ENCODE assay signal across 9 cellular contexts in the genomic region with DNA sequence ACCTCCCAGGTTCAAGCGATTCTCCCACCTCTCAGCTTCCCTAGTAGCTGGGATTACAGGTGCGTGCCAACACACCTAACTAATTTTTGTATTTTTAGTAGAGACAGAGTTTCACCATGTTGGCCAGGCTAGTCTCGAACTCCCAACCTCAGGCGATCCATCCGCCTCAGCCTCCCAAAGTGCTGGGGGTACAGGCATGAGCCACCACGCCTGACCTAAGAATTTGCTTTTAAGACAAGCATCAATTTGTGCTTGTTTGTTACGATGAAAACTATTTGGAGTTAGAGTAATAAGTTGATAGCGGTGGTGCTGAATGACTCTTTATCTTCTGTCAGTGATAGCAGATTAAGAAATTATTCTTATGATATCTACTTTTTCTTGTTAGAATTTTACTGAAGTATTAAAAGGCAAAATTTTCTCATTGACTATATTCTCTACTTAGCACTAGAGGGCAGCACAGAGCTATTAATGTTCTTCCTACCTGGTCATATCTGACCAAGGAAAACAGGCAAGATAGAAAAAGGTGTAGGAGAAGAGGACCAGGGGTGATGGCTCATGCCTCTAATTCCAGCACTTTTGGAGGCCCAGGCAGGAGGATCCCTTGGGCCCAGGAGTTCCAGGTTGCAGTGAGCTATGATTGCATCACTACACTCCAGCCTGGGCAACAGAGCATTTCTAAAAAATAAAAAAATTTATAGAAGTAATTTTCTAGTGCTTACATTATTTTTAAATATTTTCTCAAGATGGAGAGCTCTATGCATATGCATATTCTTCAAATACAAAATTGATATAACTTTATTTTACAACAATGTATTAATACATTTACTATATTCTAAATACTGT. TPM values are rescaled to one million over a fixed set of nuclear protein-coding genes. Genes with fewer than 3 reads are reported as not detected.
A peak's percentile ranks its signal among the peaks of the same experiment; 100 is the strongest.
DNase-seq lines count a peak whose midpoint lies in the region; ATAC-seq and TF ChIP-seq lines count a peak whose summit lies in the region.
"Had no signal": no experiment of that assay in that cellular context is flagged by ENCODE, and none has a peak within 500 bp of the region (broad histone marks: within the 10 kb centered on the region; RNA-seq: fewer than 3 reads in every experiment).

No MANE protein-coding gene starts in this region.

- H3K27me3 Mint-ChIP-seq in activated CD4-positive, alpha-beta T cell treated with anti-CD3 and anti-CD28 coated beads, Interleukin-2, amount 10 ng/mL, durations not matched to agents 7 days and 5 days, result no peaks in the 10 kb centered on the region
- no peaks in the 10 kb centered on the region for H3K27me3 Mint-ChIP-seq in activated B cell treated with CpG ODN at 0.5 μM for 24 hours
- H3K27me3 Mint-ChIP-seq in stimulated activated naive B cell treated with anti-CD40 and anti-IgM and Interleukin-4, amounts not matched to agents 10 μg/mL and 1 μg/mL and 100 μg/mL, for 72 hours, result no peaks in the 10 kb centered on the region
- H3K27me3 Mint-ChIP-seq: activated naive CD8-positive, alpha-beta T cell had no signal

- H3K4me3 Mint-ChIP-seq in activated CD4-positive, alpha-beta T cell treated with anti-CD3 and anti-CD28 coated beads, Interleukin-2, amount 10 ng/mL, durations not matched to agents 7 days and 5 days, result no peak overlapping the region
- H3K4me3 Mint-ChIP-seq in activated B cell treated with CpG ODN at 0.5 μM for 24 hours, result no peak overlapping the region
- H3K4me3 Mint-ChIP-seq in stimulated activated naive B cell treated with anti-CD40 and anti-IgM and Interleukin-4, amounts not matched to agents 10 μg/mL and 1 μg/mL and 100 μg/mL, for 72 hours, result no peak overlapping the region
- H3K4me3 Mint-ChIP-seq: activated naive CD8-positive, alpha-beta T cell had no signal

- H3K9me3 Mint-ChIP-seq in activated CD4-positive, alpha-beta T cell treated with anti-CD3 and anti-CD28 coated beads, Interleukin-2, amount 10 ng/mL, durations not matched to agents 7 days and 5 days, result no peaks in the 10 kb centered on the region
- H3K9me3 Mint-ChIP-seq in activated B cell treated with CpG ODN at 0.5 μM for 24 hours, result no peaks in the 10 kb centered on the region
- H3K9me3 Mint-ChIP-seq in stimulated activated naive B cell treated with anti-CD40 and anti-IgM and Interleukin-4, amounts not matched to agents 10 μg/mL and 1 μg/mL and 100 μg/mL, for 72 hours, result no peaks in the 10 kb centered on the region

- no peak overlapping the region for H3K27ac Mint-ChIP-seq in activated CD4-positive, alpha-beta T cell treated with anti-CD3 and anti-CD28 coated beads, Interleukin-2, amount 10 ng/mL, durations not matched to agents 7 days and 5 days
- no peak overlapping the region for H3K27ac Mint-ChIP-seq in activated B cell treated with CpG ODN at 0.5 μM for 24 hours
- H3K27ac Mint-ChIP-seq in stimulated activated naive B cell treated with anti-CD40 and anti-IgM and Interleukin-4, amounts not matched to agents 10 μg/mL and 1 μg/mL and 100 μg/mL, for 72 hours, result no peak overlapping the region
- H3K27ac Mint-ChIP-seq: activated naive CD8-positive, alpha-beta T cell had no signal

- H3K4me1 ChIP-seq in left ventricle myocardium inferior, result no peaks in the 10 kb centered on the region

- POLR2A ChIA-PET in activated CD4-positive, alpha-beta T cell treated with anti-CD3 and anti-CD28 coated beads, Interleukin-2, amount 10 ng/mL, durations not matched to agents 7 days and 5 days (lab: Charles Lee), result interaction anchor here (0.6 kb wide), 1 partner anchor 33 kb away, joined by 3 read pairs; no protein-coding TSS in a partner anchor
- POLR2A ChIA-PET in activated B cell treated with CpG ODN at 0.5 μM for 24 hours (lab: Charles Lee), result interaction anchor here (0.9 kb wide), 1 partner anchor 304 kb away, joined by 6 read pairs; no protein-coding TSS in a partner anchor

- intact Hi-C loops in activated B cell treated with CpG ODN at 0.5 μM for 24 hours (cut with micrococcal nuclease) (loop anchor here (1.0 kb wide), 4 partner anchors 303 to 521 kb away; no protein-coding TSS in a partner anchor), left ventricle myocardium inferior (cut with micrococcal nuclease) (loop anchor here (5.0 kb wide), 1 partner anchor 354 kb away; no protein-coding TSS in a partner anchor)

- peak; percentile 34 for DNase-seq in activated CD4-positive, alpha-beta T cell treated with anti-CD3 and anti-CD28 coated beads, Interleukin-2, amount 10 ng/mL, durations not matched to agents 7 days and 5 days
- no peak for DNase-seq in activated CD4-positive, alpha-beta T cell treated with anti-CD3 and anti-CD28 coated beads, Interleukin-2, amount 50 U/mL, for 4 hours
- DNase-seq in NCI-H2171 treated with DMSO at 0.1 percent for 48 hours (lab: John Stamatoyannopoulos, UW), result peak; percentile 78
- no peak for DNase-seq in activated B cell treated with CpG ODN at 0.5 μM for 24 hours
- DNase-seq in left ventricle myocardium inferior, result no peak
- no peak for DNase-seq in stimulated activated naive B cell treated with anti-CD40 and anti-IgM and Interleukin-4, amounts not matched to agents 10 μg/mL and 1 μg/mL and 100 μg/mL, for 72 hours

- H3K4me3 ChIP-seq in left ventricle myocardium inferior, result no peak overlapping the region

- no peak overlapping the region for H3K27ac ChIP-seq in left ventricle myocardium inferior (replicated peaks)

- ATAC-seq in HG02763 (IDR thresholded peaks at IDR 0.05; ENCODE audit: unreplicated experiment) (peak; percentile 44), activated B cell treated with CpG ODN at 0.5 μM for 24 hours (ENCODE audit: low read depth) (peak; percentile 50), HG03571 (IDR thresholded peaks at IDR 0.05; ENCODE audit: unreplicated experiment) (no peak)
- peak; percentile 60 to 68 for ATAC-seq in stimulated activated naive B cell treated with anti-CD40 and anti-IgM and Interleukin-4, amounts not matched to agents 10 μg/mL and 1 μg/mL and 100 μg/mL, for 72 hours (replicated peaks)

- TF ChIP-seq CTCF in activated B cell treated with CpG ODN at 0.5 μM for 24 hours (IDR thresholded peaks at IDR 0.05), result no peak
- peak; percentile 70 for TF ChIP-seq CTCF in left ventricle myocardium inferior (IDR thresholded peaks at IDR 0.05; ENCODE audit: borderline replicate concordance)

- H3K4me1 Mint-ChIP-seq in activated CD4-positive, alpha-beta T cell treated with anti-CD3 and anti-CD28 coated beads, Interleukin-2, amount 10 ng/mL, durations not matched to agents 7 days and 5 days, result no peaks in the 10 kb centered on the region
- H3K4me1 Mint-ChIP-seq in activated B cell treated with CpG ODN at 0.5 μM for 24 hours, result no peaks in the 10 kb centered on the region
- H3K4me1 Mint-ChIP-seq in stimulated activated naive B cell treated with anti-CD40 and anti-IgM and Interleukin-4, amounts not matched to agents 10 μg/mL and 1 μg/mL and 100 μg/mL, for 72 hours, result no peaks in the 10 kb centered on the region

- CTCF ChIA-PET in activated CD4-positive, alpha-beta T cell treated with anti-CD3 and anti-CD28 coated beads, Interleukin-2, amount 10 ng/mL, durations not matched to agents 7 days and 5 days (lab: Charles Lee), result interaction anchor here (0.6 to 3.0 kb wide), 13 partner anchors 10 to 363 kb away, joined by 3 to 19 read pairs (median 4); no protein-coding TSS in a partner anchor
- CTCF ChIA-PET in activated B cell treated with CpG ODN at 0.5 μM for 24 hours (lab: Charles Lee), result interaction anchor here (0.6 to 6.1 kb wide), 20 partner anchors 9 to 609 kb away, joined by 3 to 61 read pairs (median 4); a partner anchor contains a TSS

- no peaks in the 10 kb centered on the region for H3K27me3 ChIP-seq in left ventricle myocardium inferior (ENCODE audit: low read depth)

- peaks cover 3% of the 10 kb centered on the region for H3K36me3 ChIP-seq in left ventricle myocardium inferior

- H3K36me3 Mint-ChIP-seq in activated CD4-positive, alpha-beta T cell treated with anti-CD3 and anti-CD28 coated beads, Interleukin-2, amount 10 ng/mL, durations not matched to agents 7 days and 5 days (ENCODE audit: low read depth), result no peaks in the 10 kb centered on the region
- H3K36me3 Mint-ChIP-seq in activated B cell treated with CpG ODN at 0.5 μM for 24 hours (ENCODE audit: low read depth), result no peaks in the 10 kb centered on the region
- H3K36me3 Mint-ChIP-seq in stimulated activated naive B cell treated with anti-CD40 and anti-IgM and Interleukin-4, amounts not matched to agents 10 μg/mL and 1 μg/mL and 100 μg/mL, for 72 hours, result peaks cover 0 to 8% of the 10 kb centered on the region in 2 donors

- H3K9me3 ChIP-seq in left ventricle myocardium inferior (replicated peaks), result no peaks in the 10 kb centered on the region

RNA-seq across cellular contexts. Expression of a gene that starts 24.5 kb away (rescaled TPM):
- total RNA-seq in activated CD4-positive, alpha-beta T cell treated with anti-CD3 and anti-CD28 coated beads, Interleukin-2, amount 10 ng/mL, durations not matched to agents 7 days and 5 days, result 1 to 10 TPM; 5.5 to 6.2 TPM
- total RNA-seq in activated B cell treated with CpG ODN at 0.5 μM for 24 hours, result 6.9 and 9.5 TPM in 2 replicates
- 4.7 TPM for total RNA-seq in left ventricle myocardium inferior

RNA-seq across cellular contexts. Expression of a gene that starts 24.6 kb away (rescaled TPM):
- total RNA-seq in activated CD4-positive, alpha-beta T cell treated with anti-CD3 and anti-CD28 coated beads, Interleukin-2, amount 10 ng/mL, durations not matched to agents 7 days and 5 days, result 10 to 100 TPM; 44.9 to 46.1 TPM
- total RNA-seq in activated B cell treated with CpG ODN at 0.5 μM for 24 hours (38.5 and 46.5 TPM in 2 replicates), left ventricle myocardium inferior (66.8 TPM)

Comparison
In these comparisons a context has a peak if more than half of its experiments do, and no peak if none do; other contexts are left out.
1. DNase-seq: peak in activated CD4-positive, alpha-beta T cell treated with anti-CD3 and anti-CD28 coated beads, Interleukin-2, amount 10 ng/mL, durations not matched to agents 7 days and 5 days (single experiment) and NCI-H2171 treated with DMSO at 0.1 percent for 48 hours (single experiment); none in activated CD4-positive, alpha-beta T cell treated with anti-CD3 and anti-CD28 coated beads, Interleukin-2, amount 50 U/mL, for 4 hours (0 of 2), activated B cell treated with CpG ODN at 0.5 μM for 24 hours (single experiment), left ventricle myocardium inferior (single experiment) and stimulated activated naive B cell treated with anti-CD40 and anti-IgM and Interleukin-4, amounts not matched to agents 10 μg/mL and 1 μg/mL and 100 μg/mL, for 72 hours (single experiment).